Comparison of ENCODE assay signal across 27 cellular contexts in the genomic region with DNA sequence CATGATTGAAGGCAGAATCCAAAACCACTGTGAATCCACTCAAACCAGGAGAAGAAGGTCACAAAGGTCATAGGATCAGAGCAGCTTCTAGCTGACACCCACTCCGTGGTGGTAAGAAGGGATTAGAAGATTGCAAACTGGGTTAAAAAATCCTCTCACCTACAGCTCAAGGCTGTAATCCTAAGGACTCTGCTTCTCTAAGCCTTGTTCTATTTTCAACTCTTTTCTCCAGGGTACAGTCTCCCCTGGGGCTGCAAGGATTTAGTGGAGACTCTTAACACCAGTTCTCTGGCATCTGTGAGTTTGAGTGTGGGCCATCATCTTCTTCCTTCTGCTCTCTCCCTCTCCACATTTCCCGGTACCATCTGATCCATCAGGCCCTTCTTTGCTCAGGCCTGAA. TPM values are rescaled to one million over a fixed set of nuclear protein-coding genes. Genes with fewer than 3 reads are reported as not detected.
"Had no signal": no experiment of that assay in that cellular context is flagged by ENCODE, and none has a peak within 500 bp of the region (broad histone marks: within the 10 kb centered on the region; RNA-seq: fewer than 3 reads in every experiment).

A gene (plus strand): TSS at position 264 of the 400 bp plus-strand sequence. CDS start 250 bp downstream, outside the sequence.

- DNase-seq: cortex of kidney; dorsolateral prefrontal cortex; effector CD8-positive, alpha-beta T cell; heart right ventricle; hypothalamus; kidney glomerular epithelial cell; natural killer cell; occipital lobe; pancreas; right cardiac atrium; small intestine; stimulated activated CD4-positive, alpha-beta T cell treated with anti-CD3 and anti-CD28 coated beads, Interleukin-12 subunit alpha, Interleukin-12 subunit beta, amount 100 ng/mL, for 4 hours; stimulated activated CD4-positive, alpha-beta T cell treated with anti-CD3 and anti-CD28 coated beads, Interleukin-2, amount 100 ng/mL, for 48 hours; stimulated activated naive CD4-positive, alpha-beta T cell treated with Interleukin-2 at 50 U/mL for 16 hours; transverse colon had no signal

- H2AFZ ChIP-seq: neural progenitor cell had no signal

- H3K27ac Mint-ChIP-seq: mesothelial cell of epicardium, natural killer cell, neural progenitor cell, progenitor cell of endocrine pancreas had no signal

- H3K27me3 ChIP-seq: neural progenitor cell, pancreas, transverse colon had no signal

- H3K4me1 Mint-ChIP-seq: mesothelial cell of epicardium, natural killer cell had no signal

- H3K36me3 ChIP-seq: heart right ventricle, neural progenitor cell, pancreas, transverse colon had no signal

- H3K27ac ChIP-seq: dorsolateral prefrontal cortex, heart right ventricle, neural progenitor cell, pancreas, transverse colon had no signal

- H3K9ac ChIP-seq: neural progenitor cell had no signal

- H3K4me2 ChIP-seq: neural progenitor cell had no signal

- H3K4me3 ChIP-seq: dorsolateral prefrontal cortex, heart right ventricle, neural progenitor cell, pancreas, transverse colon had no signal

- FAIRE-seq: endometrium, frontal cortex, islet of Langerhans, pancreas, small intestine had no signal

- H3K9me3 ChIP-seq: pancreas, transverse colon had no signal

- ATAC-seq: esophagus mucosa, left lobe of liver, natural killer cell, pancreas had no signal

- H3K9me3 Mint-ChIP-seq: mesothelial cell of epicardium, natural killer cell, neural progenitor cell had no signal

- H3K4me1 ChIP-seq: neural progenitor cell, pancreas, transverse colon had no signal

- H3K4me3 Mint-ChIP-seq: mesothelial cell of epicardium, natural killer cell, neural progenitor cell had no signal

RNA-seq across cellular contexts. Expression of the gene that starts here (rescaled TPM):
- total RNA-seq: esophagus mucosa, heart right ventricle, left lobe of liver, lower leg skin, mucosa of gallbladder, myocyte, natural killer cell, right cardiac atrium, transverse colon, ureter had no signal
- polyA plus RNA-seq: heart right ventricle, pancreas, right cardiac atrium had no signal
